In the genomic region with DNA sequence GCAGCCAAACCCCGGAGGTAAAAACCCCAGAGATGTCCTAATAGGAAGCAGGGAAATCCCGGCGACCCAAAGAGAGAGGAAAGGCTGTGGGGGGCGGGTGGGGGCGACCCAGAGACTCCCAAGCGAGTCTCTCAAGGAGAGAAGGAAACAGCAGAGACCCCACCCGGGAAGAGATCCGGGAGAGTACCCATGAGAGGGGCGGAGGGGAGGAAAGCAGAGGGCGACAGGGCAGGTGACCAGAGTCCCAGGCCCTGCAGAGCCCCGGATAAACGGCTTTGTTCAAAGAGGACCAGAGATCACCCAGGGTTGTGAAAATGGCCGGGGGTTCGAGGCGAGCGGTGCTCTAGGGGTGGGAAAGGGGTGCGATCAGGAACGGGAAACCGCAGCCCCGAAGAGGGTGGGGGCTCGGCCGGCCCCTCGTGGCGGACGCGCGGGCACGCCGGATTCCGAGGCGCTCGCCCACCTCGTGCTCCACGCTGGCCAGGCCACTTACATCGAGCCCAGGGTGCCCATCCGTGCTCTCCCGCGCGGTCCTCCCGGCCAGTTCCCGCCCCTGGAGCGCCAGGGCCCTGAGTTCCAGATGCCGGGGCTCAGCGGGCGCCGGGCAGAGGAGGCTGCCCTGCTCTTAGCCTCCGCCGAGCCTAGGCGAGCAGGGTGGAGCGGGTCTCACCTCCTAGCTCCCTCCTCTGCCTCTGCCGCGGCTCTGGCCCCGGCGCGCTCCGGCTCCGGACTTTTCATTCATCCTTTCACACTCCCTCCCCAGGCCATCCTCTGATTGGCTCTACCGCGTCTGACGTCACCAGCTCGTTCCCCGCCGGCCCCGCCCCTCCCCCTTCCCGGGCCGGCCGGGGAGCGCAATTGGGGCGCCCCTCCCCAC, we compare ENCODE assay signal across 8 cellular contexts. TPM values are rescaled to one million over a fixed set of nuclear protein-coding genes. Genes with fewer than 3 reads are reported as not detected.
DNase-seq lines count a peak whose midpoint lies in the region; ATAC-seq and TF ChIP-seq lines count a peak whose summit lies in the region.

No MANE protein-coding gene starts in this region.

- DNase-seq in NCI-H1436 (lab: John Stamatoyannopoulos, UW): peak; percentile 72
- DNase-seq in NCI-H1436 treated with DMSO at 0.1 percent for 48 hours (lab: John Stamatoyannopoulos, UW): no peak
- peak; percentile 95 to 99 for DNase-seq in NCI-H526 (lab: John Stamatoyannopoulos, UW)
- peak; percentile 55 for DNase-seq in activated T-cell treated with anti-CD3 and anti-CD28 coated beads for 24 hours (ENCODE audit: low read depth)
- DNase-seq in epithelial cell of esophagus (ENCODE audit: low read depth): peak; percentile 74
- peak; percentile 72 for DNase-seq in mucosa of gallbladder (ENCODE audit: low spot score)
- DNase-seq in stimulated activated CD8-positive, alpha-beta memory T cell treated with anti-CD3 and anti-CD28 coated beads, Interleukin-4, amount 100 ng/mL, for 48 hours: peak; percentile 82

- ATAC-seq in HG03378 (IDR thresholded peaks at IDR 0.05; ENCODE audit: unreplicated experiment): peak; percentile 64

- TF ChIP-seq CTCF in epithelial cell of esophagus (IDR thresholded peaks at IDR 0.05; ENCODE audit: insufficient read depth, low read depth, low read length, missing control alignments): no peak

- H3K4me3 ChIP-seq in epithelial cell of esophagus (ENCODE audit: low read length): no peak overlapping the region

RNA-seq across cellular contexts. Expression of a gene that starts 52.3 kb away (rescaled TPM):
- 0.29 TPM for total RNA-seq in mucosa of gallbladder
